Comparison of ENCODE assay signal across 8 cellular contexts in the genomic region with DNA sequence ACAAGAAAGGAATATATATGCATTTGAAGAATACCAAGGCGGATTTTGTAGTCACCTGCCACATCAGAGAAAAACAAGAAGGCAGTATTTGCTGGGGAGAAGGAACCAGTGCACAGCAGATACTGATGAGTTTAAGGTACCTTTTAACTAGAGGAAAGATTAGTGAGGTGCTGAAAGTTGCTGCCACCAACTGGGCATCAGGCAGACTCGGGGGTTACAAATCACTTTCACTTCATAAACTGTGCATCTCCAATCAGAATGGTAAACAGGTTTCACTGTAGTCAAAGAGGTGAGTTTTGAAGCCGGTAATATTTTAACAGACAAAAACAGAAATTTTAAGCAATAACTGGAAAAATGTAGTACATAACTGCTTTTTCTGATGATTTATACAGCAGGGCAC. TPM values are rescaled to one million over a fixed set of nuclear protein-coding genes. Genes with fewer than 3 reads are reported as not detected.
DNase-seq lines count a peak whose midpoint lies in the region; ATAC-seq and TF ChIP-seq lines count a peak whose summit lies in the region.

No MANE protein-coding gene starts in this region.

- WGBS in mammary epithelial cell (ENCODE audit: low coverage, missing lambda C conversion rate) = 59% methylated on average over 3 of the region's 3 CpGs
- WGBS in ovary, 3 donors = 41 to 50% (median 41%) methylated on average over 3 of the region's 3 CpGs

- H3K4me1 ChIP-seq in Loucy (ENCODE audit: insufficient read depth, low read length, poor library complexity, severe bottlenecking) (no peaks in the 10 kb centered on the region), mammary epithelial cell (ENCODE audit: insufficient read depth, low read length) (peaks cover 17% of the 10 kb centered on the region), ovary (ENCODE audit: insufficient read depth) (peaks cover 9% of the 10 kb centered on the region), colonic mucosa (no peaks in the 10 kb centered on the region)

- intact Hi-C loops in mammary epithelial cell (cut with micrococcal nuclease) (loop anchor here (1.0 to 10.0 kb wide), 4 partner anchors 74 to 325 kb away; no protein-coding TSS in a partner anchor), ovary (cut with DNase I) (loop anchor here in 3 of 4 donors (5.0 to 10.0 kb wide), 5 partner anchors 107 to 284 kb away; no protein-coding TSS in a partner anchor), colonic mucosa (cut with DNase I) (no loop called here)

- ATAC-seq in GM19328 (IDR thresholded peaks at IDR 0.05; ENCODE audit: unreplicated experiment) = no peak
- ATAC-seq in HG03196 (IDR thresholded peaks at IDR 0.05; ENCODE audit: unreplicated experiment) = no peak

- no TSS peak for BruUV-seq in mammary epithelial cell (replicated peaks; lab: Mats Ljungman, UMichigan)

- H3K9ac ChIP-seq in Loucy (ENCODE audit: low read depth, low read length, poor library complexity, severe bottlenecking) (no peak overlapping the region), mammary epithelial cell (ENCODE audit: insufficient read depth, low read length) (no peak overlapping the region), colonic mucosa (ENCODE audit: low read depth in 2 of 2, low read length in 2 of 2) (no peak overlapping the region)

- in situ Hi-C loops in mammary epithelial cell (cut with MboI; ENCODE audit: low sequenced_read_pairs in 2 of 2) = loop anchor here (10.0 to 25.0 kb wide), 2 partner anchors 277 to 279 kb away; no protein-coding TSS in a partner anchor

- DNase-seq in mammary epithelial cell (peak; percentile 40), ovary (peak in 1 of 5 donors; percentile 22), colonic mucosa (no peak), NCI-H1417 treated with DMSO at 0.1 percent for 48 hours (lab: John Stamatoyannopoulos, UW) (no peak)

- no peaks in the 10 kb centered on the region for H3F3A ChIP-seq in Loucy (ENCODE audit: low read depth)

- no peaks in the 10 kb centered on the region for H3K9me2 ChIP-seq in Loucy (replicated peaks; ENCODE audit: low read depth, low read length)

- H2AFZ ChIP-seq in Loucy (ENCODE audit: low read length) (no peak overlapping the region), mammary epithelial cell (ENCODE audit: low read depth, low read length) (no peak overlapping the region)

- H3K79me2 ChIP-seq in Loucy (ENCODE audit: insufficient read depth, low read length) = no peaks in the 10 kb centered on the region
- no peaks in the 10 kb centered on the region for H3K79me2 ChIP-seq in mammary epithelial cell (ENCODE audit: insufficient read depth, low read length)

- dilution Hi-C loops in mammary epithelial cell (cut with HindIII; ENCODE audit: low sequenced_read_pairs) = no loop called here

- TF ChIP-seq CTCF in GM12873 (IDR thresholded peaks at IDR 0.05; ENCODE audit: insufficient read depth, low read depth, low read length, missing control alignments) (peak; percentile 54), Loucy (conservative IDR thresholded peaks at IDR 0.05; ENCODE audit: low read length) (peak; percentile 57), mammary epithelial cell (conservative IDR thresholded peaks at IDR 0.05 in 1 of 2, IDR thresholded peaks at IDR 0.05 in 1 of 2; ENCODE audit: extremely low read depth in 1 of 2, insufficient read depth in 1 of 2, low read depth in 1 of 2, low read length in 2 of 2) (peak; percentile 25 to 62), ovary (IDR thresholded peaks at IDR 0.05) (peak in 1 of 3 donors; percentile 8), colonic mucosa (IDR thresholded peaks at IDR 0.05) (no peak)

- H3K4me3 ChIP-seq in Loucy (ENCODE audit: low read length, poor library complexity, severe bottlenecking) = no peak overlapping the region
- no peak overlapping the region for H3K4me3 ChIP-seq in mammary epithelial cell (replicated peaks in 1 of 3; ENCODE audit: insufficient read depth in 1 of 3, low read depth in 2 of 3, low read length in 3 of 3)
- peak overlapping the region; percentile 5 for H3K4me3 ChIP-seq in ovary
- no peak overlapping the region for H3K4me3 ChIP-seq in colonic mucosa

- H3K4me2 ChIP-seq in Loucy (ENCODE audit: low read depth, low read length, poor library complexity, severe bottlenecking) (no peak overlapping the region), mammary epithelial cell (ENCODE audit: insufficient read depth, low read depth, low read length) (peak overlapping the region; percentile 47)

- TF ChIP-seq POLR2A in ovary (IDR thresholded peaks at IDR 0.05) = no peak

- no peak overlapping the region for H3K27ac ChIP-seq in mammary epithelial cell (ENCODE audit: insufficient read depth, low read depth, low read length)
- no peak overlapping the region for H3K27ac ChIP-seq in ovary
- H3K27ac ChIP-seq in colonic mucosa = no peak overlapping the region

- H3K27me3 ChIP-seq in Loucy (ENCODE audit: insufficient read depth, low read length, poor library complexity, severe bottlenecking) (peaks cover 18% of the 10 kb centered on the region), mammary epithelial cell (ENCODE audit: insufficient read depth, low read length) (peaks cover 1% of the 10 kb centered on the region), ovary (no peaks in the 10 kb centered on the region), colonic mucosa (peaks cover 19% of the 10 kb centered on the region)

- H3K9me3 ChIP-seq in Loucy (ENCODE audit: insufficient read depth, low read depth, low read length) = no peaks in the 10 kb centered on the region
- H3K9me3 ChIP-seq in mammary epithelial cell (replicated peaks; ENCODE audit: insufficient read depth, low read length) = no peaks in the 10 kb centered on the region
- no peaks in the 10 kb centered on the region for H3K9me3 ChIP-seq in ovary
- H3K9me3 ChIP-seq in colonic mucosa = no peaks in the 10 kb centered on the region

- H3K36me3 ChIP-seq in Loucy (ENCODE audit: insufficient read depth, low read length) (no peaks in the 10 kb centered on the region), mammary epithelial cell (ENCODE audit: insufficient read depth, low read length) (no peaks in the 10 kb centered on the region), ovary (no peaks in the 10 kb centered on the region), colonic mucosa (no peaks in the 10 kb centered on the region)

- CTCF ChIA-PET in mammary epithelial cell (lab: Charles Lee; ENCODE audit: low non-redundant PET) = interaction anchor here (0.6 to 0.7 kb wide), 3 partner anchors 101 to 1504 kb away, joined by 3 to 9 read pairs (median 5); no protein-coding TSS in a partner anchor

- no peaks in the 10 kb centered on the region for H4K20me1 ChIP-seq in Loucy (ENCODE audit: insufficient read depth, low read length, poor library complexity, severe bottlenecking)
- H4K20me1 ChIP-seq in mammary epithelial cell (ENCODE audit: insufficient read depth, low read length) = no peaks in the 10 kb centered on the region

- TF ChIP-seq EP300 in ovary (IDR thresholded peaks at IDR 0.05) = no peak

RNA-seq across cellular contexts. Expression of a gene that starts 4.1 kb away (rescaled TPM):
- total RNA-seq in mammary epithelial cell (10 to 100 TPM; 14.0 to 26.7 TPM), ovary (100 to 1,000 TPM in 3 of 7 donors, 10 to 100 TPM in 4; 62.5 to 143 (median 97.4) TPM), colonic mucosa (10 to 100 TPM in 1 of 2 donors, 1 to 10 TPM in 1; 6.6 to 19.5 TPM)
- polyA plus RNA-seq in mammary epithelial cell (3.6 TPM), ovary (100 to 1,000 TPM in 1 of 2 donors, 10 to 100 TPM in 1; 82.2 to 159 TPM)
- polyA minus RNA-seq in mammary epithelial cell = 5.9 TPM
